ENCODE assay signal across 18 cellular contexts in genomic region chr2:160506371-160507045, GRCh38. TPM values are rescaled to one million over a fixed set of nuclear protein-coding genes. Genes with fewer than 3 reads are reported as not detected.
DNase-seq lines count a peak whose midpoint lies in the region; ATAC-seq, FAIRE-seq and TF ChIP-seq lines count a peak whose summit lies in the region.
"Had no signal": no experiment of that assay in that cellular context is flagged by ENCODE, and none has a peak within 500 bp of the region (broad histone marks: within the 10 kb centered on the region; RNA-seq: fewer than 3 reads in every experiment).

No MANE protein-coding gene starts in this region.

- POLR2A ChIA-PET in HepG2 (lab: Yijun Ruan, JAX) = no interaction called here

- 15% methylated on average over 9 of the region's 9 CpGs for WGBS in HepG2 (ENCODE audit: low lambda C conversion rate)
- WGBS in right lobe of liver (ENCODE audit: insufficient coverage, low coverage, low lambda C conversion rate, missing lambda C conversion rate) = 85% methylated on average over 9 of the region's 9 CpGs

- no TSS peak for BruUV-seq in HepG2 (replicated peaks; lab: Mats Ljungman, UMichigan)

- H3K27me3 ChIP-seq in HepG2 (ENCODE audit: control insufficient read depth in 1 of 2, insufficient read depth in 2 of 2, low read length in 2 of 2) (peaks cover 0 to 17% of the 10 kb centered on the region in 2 experiments; a peak in 2 of 5 replicates), right lobe of liver (no peaks in the 10 kb centered on the region)
- H3K27me3 ChIP-seq: heart left ventricle, sigmoid colon, upper lobe of left lung had no signal

- TF ChIP-seq EP300 in HepG2 (IDR thresholded peaks at IDR 0.05; ENCODE audit: low read depth in 2 of 2, low read length in 2 of 2) (no peak), HepG2 (CRISPR knock-in tag; IDR thresholded peaks at IDR 0.05; ENCODE audit: borderline replicate concordance) (no peak)

- peaks cover 15% of the 10 kb centered on the region for H3K4me1 ChIP-seq in HepG2 (ENCODE audit: insufficient read depth, low read length)
- H3K4me1 ChIP-seq in right lobe of liver = no peaks in the 10 kb centered on the region
- H3K4me1 ChIP-seq in mucosa of descending colon (ENCODE audit: low read depth) = no peaks in the 10 kb centered on the region

- peak overlapping the region; percentile 63 for H3K4me2 ChIP-seq in HepG2 (ENCODE audit: low read depth, low read length)

- no peaks in the 10 kb centered on the region for H3K79me2 ChIP-seq in HepG2 (ENCODE audit: insufficient read depth, low read length)

- ATAC-seq in HepG2 = peak; percentile 88
- ATAC-seq in right lobe of liver = no peak
- ATAC-seq in SK-N-SH treated with all-trans-retinoic acid at 6 μM for 48 hours = no peak
- no peak for ATAC-seq in stimulated activated effector memory CD8-positive, alpha-beta T cell treated with anti-CD3 and anti-CD28 coated beads, Interleukin-12 subunit alpha, Interleukin-12 subunit beta, amount 100 ng/mL, for 72 hours
- ATAC-seq in mucosa of descending colon = no peak
- ATAC-seq: heart left ventricle had no signal

- H3K27ac ChIP-seq in HepG2 (ENCODE audit: extremely low read length, insufficient read depth, low read length) = no peak overlapping the region
- H3K27ac ChIP-seq in right lobe of liver = no peak overlapping the region
- H3K27ac ChIP-seq: sigmoid colon, upper lobe of left lung had no signal

- H3K4me3 ChIP-seq in HepG2 (replicated peaks in 1 of 3; ENCODE audit: insufficient read depth in 1 of 3, low read depth in 2 of 3, low read length in 3 of 3) = no peak overlapping the region
- no peak overlapping the region for H3K4me3 ChIP-seq in right lobe of liver
- H3K4me3 ChIP-seq in mucosa of descending colon = no peak overlapping the region
- H3K4me3 ChIP-seq: heart left ventricle, lung, sigmoid colon, upper lobe of left lung had no signal

- H3K9me3 ChIP-seq in HepG2 (ENCODE audit: low read length) = no peaks in the 10 kb centered on the region
- no peaks in the 10 kb centered on the region for H3K9me3 ChIP-seq in right lobe of liver
- no peaks in the 10 kb centered on the region for H3K9me3 ChIP-seq in mucosa of descending colon
- H3K9me3 ChIP-seq: heart left ventricle, sigmoid colon, upper lobe of left lung had no signal

- no peak for TF ChIP-seq CTCF in HepG2 (CRISPR knock-in tag; IDR thresholded peaks at IDR 0.05)
- no peak for TF ChIP-seq CTCF in right lobe of liver (IDR thresholded peaks at IDR 0.05)
- no peak for TF ChIP-seq CTCF in mucosa of descending colon (IDR thresholded peaks at IDR 0.05)

- in situ Hi-C loops in HepG2 (cut with HindIII; ENCODE audit: extremely low pct_ligation_motif_present, low pct_unique_long_range_greater_than_20kb) = no loop called here

- TF ChIP-seq RAD21 in HepG2 (CRISPR knock-in tag; IDR thresholded peaks at IDR 0.05) = no peak

- CTCF ChIA-PET in HepG2 (lab: Yijun Ruan, JAX; ENCODE audit: low intra/inter-chr PET ratio, low total read pairs) = no interaction called here

- H3K4me1 Mint-ChIP-seq in stimulated activated effector memory CD8-positive, alpha-beta T cell treated with anti-CD3 and anti-CD28 coated beads, Interleukin-12 subunit alpha, Interleukin-12 subunit beta, amount 100 ng/mL, for 72 hours = peaks cover 11% of the 10 kb centered on the region

- H4K20me1 ChIP-seq in HepG2 (ENCODE audit: insufficient read depth, low read length) = no peaks in the 10 kb centered on the region

- DNase-seq in HepG2 (ENCODE audit: low spot score) = no peak
- no peak for DNase-seq in right lobe of liver
- peak; percentile 15 for DNase-seq in amniotic epithelial cell (ENCODE audit: low read depth)
- DNase-seq in stimulated activated effector memory CD8-positive, alpha-beta T cell treated with anti-CD3 and anti-CD28 coated beads, Interleukin-12 subunit alpha, Interleukin-12 subunit beta, amount 100 ng/mL, for 72 hours (ENCODE audit: low spot score in 2 of 2) = no peak
- no peak for DNase-seq in mucosa of descending colon
- no peak for DNase-seq in pons (ENCODE audit: low spot score)
- no peak for DNase-seq in anterior cingulate cortex (lab: John Stamatoyannopoulos, UW)
- DNase-seq: heart left ventricle, NCI-H2029 treated with DMSO at 0.1 percent for 48 hours, NCI-H345, NCI-H774, sigmoid colon, upper lobe of left lung had no signal

- H3K9me3 Mint-ChIP-seq in stimulated activated effector memory CD8-positive, alpha-beta T cell treated with anti-CD3 and anti-CD28 coated beads, Interleukin-12 subunit alpha, Interleukin-12 subunit beta, amount 100 ng/mL, for 72 hours = no peaks in the 10 kb centered on the region
- H3K9me3 Mint-ChIP-seq: CD4-positive, CD25-positive, alpha-beta regulatory T cell had no signal

- peak overlapping the region; percentile 45 for H2AFZ ChIP-seq in HepG2 (ENCODE audit: low read length)

- intact Hi-C loops in HepG2 (cut with micrococcal nuclease; ENCODE audit: unreplicated experiment) (no loop called here), right lobe of liver (cut with DNase I) (no loop called here), mucosa of descending colon (cut with DNase I, micrococcal nuclease) (no loop called here)

- no peak for FAIRE-seq in HepG2 (lab: Jason Lieb, UNC)
- FAIRE-seq: G401.6 had no signal

- H3K27ac Mint-ChIP-seq in stimulated activated effector memory CD8-positive, alpha-beta T cell treated with anti-CD3 and anti-CD28 coated beads, Interleukin-12 subunit alpha, Interleukin-12 subunit beta, amount 100 ng/mL, for 72 hours = peak overlapping the region; percentile 56
- H3K27ac Mint-ChIP-seq: CD4-positive, CD25-positive, alpha-beta regulatory T cell; progenitor cell of endocrine pancreas had no signal

- TF ChIP-seq POLR2A in HepG2 (IDR thresholded peaks at IDR 0.05; ENCODE audit: insufficient read depth in 1 of 2, low read depth in 2 of 2, low read length in 2 of 2) = no peak
- no peak for TF ChIP-seq POLR2A in right lobe of liver (IDR thresholded peaks at IDR 0.05)

- H3K4me3 Mint-ChIP-seq in stimulated activated effector memory CD8-positive, alpha-beta T cell treated with anti-CD3 and anti-CD28 coated beads, Interleukin-12 subunit alpha, Interleukin-12 subunit beta, amount 100 ng/mL, for 72 hours = peak overlapping the region; percentile 27
- H3K4me3 Mint-ChIP-seq: CD4-positive, CD25-positive, alpha-beta regulatory T cell had no signal

- no peak overlapping the region for H3K9ac ChIP-seq in HepG2 (ENCODE audit: insufficient read depth, low read depth, low read length)

- H3K36me3 ChIP-seq in HepG2 (replicated peaks in 1 of 2; ENCODE audit: control insufficient read depth in 1 of 2, insufficient read depth in 2 of 2, low read length in 2 of 2) (no peaks in the 10 kb centered on the region), right lobe of liver (no peaks in the 10 kb centered on the region), mucosa of descending colon (ENCODE audit: low read depth) (no peaks in the 10 kb centered on the region)
- H3K36me3 ChIP-seq: heart left ventricle, sigmoid colon, upper lobe of left lung had no signal

- H3K36me3 Mint-ChIP-seq in stimulated activated effector memory CD8-positive, alpha-beta T cell treated with anti-CD3 and anti-CD28 coated beads, Interleukin-12 subunit alpha, Interleukin-12 subunit beta, amount 100 ng/mL, for 72 hours = peaks cover 10% of the 10 kb centered on the region
- H3K36me3 Mint-ChIP-seq: CD4-positive, CD25-positive, alpha-beta regulatory T cell had no signal

TF ChIP-seq in HepG2, 621 proteins besides CTCF, POLR2A, EP300 and RAD21 (continues in another document):
- TF ChIP-seq ZNF12 (CRISPR knock-in tag; IDR thresholded peaks at IDR 0.05) (no peak), NFYB (CRISPR knock-in tag; IDR thresholded peaks at IDR 0.05) (no peak), SNAI1 (CRISPR knock-in tag; IDR thresholded peaks at IDR 0.05; ENCODE audit: borderline replicate concordance) (no peak), PAWR (CRISPR knock-in tag; IDR thresholded peaks at IDR 0.05; ENCODE audit: borderline replicate concordance) (no peak), BCL6 (CRISPR knock-in tag; IDR thresholded peaks at IDR 0.05) (peak; percentile 74), ZNF367 (CRISPR knock-in tag; IDR thresholded peaks at IDR 0.05; ENCODE audit: borderline replicate concordance) (no peak)

RNA-seq across cellular contexts. Expression of gene RBMS1, which starts 12.9 kb away (rescaled TPM):
- total RNA-seq in HepG2 (2016; rRNA removed; fragmentation: Illumina TruSeq; extraction: Trizol) (52.1 and 55.5 TPM in 2 replicates), right lobe of liver (10 to 100 TPM in 4 of 6 experiments, 1 to 10 TPM in 2; 8.5 to 21.4 (median 14.3) TPM), mucosa of descending colon (10 to 100 TPM in 2 of 3 donors, 1 to 10 TPM in 1; 9.7 to 58.3 (median 21.6) TPM)
- 4.1 and 5.2 TPM in 2 replicates for total RNA-seq in HepG2 (2016; cell fraction: cytosol; rRNA removed; fragmentation: Illumina TruSeq; extraction: Trizol; ENCODE audit: low read depth)
- 51.6 and 52.5 TPM in 2 replicates for total RNA-seq in HepG2 (2016; cell fraction: insoluble cytoplasmic fraction; rRNA removed; fragmentation: Illumina TruSeq; extraction: Trizol)
- 18.5 and 21.0 TPM in 2 replicates for total RNA-seq in HepG2 (2016; cell fraction: membrane; rRNA removed; fragmentation: Illumina TruSeq; extraction: Trizol)
- 44.0 and 59.0 TPM in 2 replicates for total RNA-seq in HepG2 (2016; cell fraction: nucleus; rRNA removed; fragmentation: Illumina TruSeq; extraction: Trizol)
- 82.9 and 110 TPM in 2 replicates for polyA plus RNA-seq in HepG2 (2011; rRNA removed)
- polyA plus RNA-seq in HepG2 (2011; cell fraction: cytosol; rRNA removed) = 71.0 and 80.7 TPM in 2 replicates
- polyA plus RNA-seq in HepG2 (2011; cell fraction: nucleus; rRNA removed) = 50.6 and 54.0 TPM in 2 replicates
- polyA plus RNA-seq in HepG2 (2012) = 70.0 and 92.2 TPM in 2 replicates
- polyA plus RNA-seq in HepG2 (2016; cell fraction: cytosol; fragmentation: Illumina TruSeq; extraction: Trizol; ENCODE audit: low read depth) = 2.6 and 2.7 TPM in 2 replicates
- 51.8 and 60.2 TPM in 2 replicates for polyA plus RNA-seq in HepG2 (2016; cell fraction: insoluble cytoplasmic fraction; fragmentation: Illumina TruSeq; extraction: Trizol; ENCODE audit: low read depth)
- polyA plus RNA-seq in HepG2 (2016; cell fraction: membrane; fragmentation: Illumina TruSeq; extraction: Trizol; ENCODE audit: low read depth) = 10.2 and 12.3 TPM in 2 replicates
- polyA plus RNA-seq in HepG2 (2016; cell fraction: nucleus; fragmentation: Illumina TruSeq; extraction: Trizol; ENCODE audit: insufficient read depth, low read depth) = 43.3 and 48.9 TPM in 2 replicates
- polyA minus RNA-seq in HepG2 (2011; rRNA and poly(A)+ RNA removed; ENCODE audit: low replicate concordance) = 28.8 and 93.8 TPM in 2 replicates
- 56.0 and 61.6 TPM in 2 replicates for polyA minus RNA-seq in HepG2 (2011; cell fraction: cytosol; rRNA and poly(A)+ RNA removed)
- polyA minus RNA-seq in HepG2 (2011; cell fraction: nucleus; rRNA and poly(A)+ RNA removed) = 172 and 186 TPM in 2 replicates
